Comparison of ENCODE assay signal across 8 cellular contexts in genomic region chr12:47377414-47378221, GRCh38.
DNase-seq lines count a peak whose midpoint lies in the region; ATAC-seq, FAIRE-seq and TF ChIP-seq lines count a peak whose summit lies in the region.

No MANE protein-coding gene starts in this region.

- no peaks in the 10 kb centered on the region for H3K4me1 ChIP-seq in MM.1S (ENCODE audit: low read length)

- H3K9me2 ChIP-seq in MM.1S (replicated peaks; ENCODE audit: insufficient read depth, low read length): no peaks in the 10 kb centered on the region

- peaks cover 63% of the 10 kb centered on the region for H3K4me1 Mint-ChIP-seq in activated naive CD4-positive, alpha-beta T cell treated with anti-CD3 and anti-CD28 coated beads for 36 hours (ENCODE audit: low read depth)

- H3K27me3 Mint-ChIP-seq in activated naive CD4-positive, alpha-beta T cell treated with anti-CD3 and anti-CD28 coated beads for 36 hours (ENCODE audit: low read depth): no peaks in the 10 kb centered on the region

- peaks cover 6% of the 10 kb centered on the region for H3K9me3 Mint-ChIP-seq in activated naive CD4-positive, alpha-beta T cell treated with anti-CD3 and anti-CD28 coated beads for 36 hours

- no peak overlapping the region for H2AFZ ChIP-seq in MM.1S (ENCODE audit: low read length)

- no peaks in the 10 kb centered on the region for H3K9me3 ChIP-seq in MM.1S (replicated peaks; ENCODE audit: insufficient read depth, low read length)

- FAIRE-seq in urothelium cell line (lab: Jason Lieb, UNC): peak; percentile 71

- H3F3A ChIP-seq in MM.1S (ENCODE audit: insufficient read depth, low read length): no peaks in the 10 kb centered on the region

- H3K4me2 ChIP-seq in MM.1S (ENCODE audit: low read depth, low read length): no peak overlapping the region

- CTCF ChIA-PET in activated naive CD4-positive, alpha-beta T cell treated with anti-CD3 and anti-CD28 coated beads for 36 hours (lab: Charles Lee): interaction anchor here (0.6 to 0.9 kb wide), 3 partner anchors 9 to 37 kb away, joined by 3 read pairs; no protein-coding TSS in a partner anchor

- intact Hi-C loops in activated naive CD4-positive, alpha-beta T cell treated with anti-CD3 and anti-CD28 coated beads for 36 hours (cut with micrococcal nuclease): no loop called here

- no peak for TF ChIP-seq CTCF in MM.1S (IDR thresholded peaks at IDR 0.05; ENCODE audit: low read length)

- ATAC-seq in GM18867 (IDR thresholded peaks at IDR 0.05; ENCODE audit: unreplicated experiment) (no peak), HG02885 (IDR thresholded peaks at IDR 0.05; ENCODE audit: poor library complexity, unreplicated experiment) (no peak)

- H3K9ac ChIP-seq in MM.1S (ENCODE audit: low read length): no peak overlapping the region

- no peak for DNase-seq in activated naive CD4-positive, alpha-beta T cell treated with anti-CD3 and anti-CD28 coated beads for 36 hours
- DNase-seq in activated naive CD4-positive, alpha-beta T cell treated with anti-CD3 and anti-CD28 coated beads, Interleukin-2, amount 50 U/mL, for 16 hours: no peak
- DNase-seq in cerebellum (ENCODE audit: low spot score) (peak; percentile 2), lung microvascular endothelial cell (ENCODE audit: low read depth in 2 of 2) (peak; percentile 88 to 98), urothelium cell line (ENCODE audit: low spot score) (peak; percentile 84), MM.1S (no peak)

- no peak overlapping the region for H3K4me3 ChIP-seq in MM.1S (ENCODE audit: low read length)

- peak overlapping the region; percentile 75 for H3K27ac Mint-ChIP-seq in activated naive CD4-positive, alpha-beta T cell treated with anti-CD3 and anti-CD28 coated beads for 36 hours

- no peaks in the 10 kb centered on the region for H3K79me2 ChIP-seq in MM.1S (ENCODE audit: low read length)

- H4K20me1 ChIP-seq in MM.1S (ENCODE audit: insufficient read depth, low read length): no peaks in the 10 kb centered on the region

- H3K36me3 Mint-ChIP-seq in activated naive CD4-positive, alpha-beta T cell treated with anti-CD3 and anti-CD28 coated beads for 36 hours (ENCODE audit: low read depth): peaks cover 11% of the 10 kb centered on the region

- no peaks in the 10 kb centered on the region for H3K27me3 ChIP-seq in MM.1S (replicated peaks; ENCODE audit: insufficient read depth, low read length)

- H3K36me3 ChIP-seq in MM.1S (replicated peaks; ENCODE audit: insufficient read depth, low read length): no peaks in the 10 kb centered on the region

- no peak overlapping the region for H3K4me3 Mint-ChIP-seq in activated naive CD4-positive, alpha-beta T cell treated with anti-CD3 and anti-CD28 coated beads for 36 hours

- no peak overlapping the region for H3K27ac ChIP-seq in MM.1S (ENCODE audit: low read length)

Comparison
In these comparisons a context has a peak if more than half of its experiments do, and no peak if none do; other contexts are left out.
1. DNase-seq: peak in cerebellum (single experiment), lung microvascular endothelial cell (2 of 2) and urothelium cell line (single experiment); none in activated naive CD4-positive, alpha-beta T cell treated with anti-CD3 and anti-CD28 coated beads for 36 hours (single experiment), activated naive CD4-positive, alpha-beta T cell treated with anti-CD3 and anti-CD28 coated beads, Interleukin-2, amount 50 U/mL, for 16 hours (single experiment) and MM.1S (single experiment).